In the genomic region with DNA sequence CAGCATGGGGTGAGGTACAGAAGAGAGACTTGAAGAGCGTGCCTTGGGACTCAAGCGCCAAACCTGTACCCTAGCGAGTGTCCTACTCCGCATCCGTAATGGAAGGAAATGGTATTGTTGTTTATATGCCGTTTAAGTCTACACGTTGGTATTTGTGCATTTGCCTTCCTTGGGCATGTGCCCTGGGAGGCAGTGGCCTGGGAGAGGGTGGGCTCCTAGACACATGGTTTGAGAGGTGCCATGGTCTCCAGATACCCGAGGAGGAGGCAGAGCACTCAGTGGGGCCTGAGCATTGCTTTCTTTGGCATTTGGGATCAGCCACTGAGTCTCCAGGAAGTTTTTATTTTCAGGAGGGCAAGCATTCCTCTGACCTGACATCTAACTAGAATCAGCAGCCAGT, we compare ENCODE assay signal across 1 cellular context.
TF ChIP-seq lines count a peak whose summit lies in the region.

No MANE protein-coding gene starts in this region.

TF ChIP-seq in HepG2, 621 proteins besides CTCF, POLR2A, EP300 and RAD21:
- TF ChIP-seq, protein P1, sequence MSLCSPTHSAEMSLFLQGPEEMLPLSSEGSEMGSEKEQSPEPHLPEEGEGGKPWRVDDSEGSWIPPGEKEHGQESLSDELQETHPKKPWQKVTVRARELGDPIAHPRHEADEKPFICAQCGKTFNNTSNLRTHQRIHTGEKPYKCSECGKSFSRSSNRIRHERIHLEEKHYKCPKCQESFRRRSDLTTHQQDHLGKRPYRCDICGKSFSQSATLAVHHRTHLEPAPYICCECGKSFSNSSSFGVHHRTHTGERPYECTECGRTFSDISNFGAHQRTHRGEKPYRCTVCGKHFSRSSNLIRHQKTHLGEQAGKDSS (CRISPR knock-in tag; IDR thresholded peaks at IDR 0.05; ENCODE audit: borderline replicate concordance, low read depth): no peak
- TF ChIP-seq ZNF761 (CRISPR knock-in tag; conservative IDR thresholded peaks at IDR 0.05): no peak
- TF ChIP-seq, protein P2, sequence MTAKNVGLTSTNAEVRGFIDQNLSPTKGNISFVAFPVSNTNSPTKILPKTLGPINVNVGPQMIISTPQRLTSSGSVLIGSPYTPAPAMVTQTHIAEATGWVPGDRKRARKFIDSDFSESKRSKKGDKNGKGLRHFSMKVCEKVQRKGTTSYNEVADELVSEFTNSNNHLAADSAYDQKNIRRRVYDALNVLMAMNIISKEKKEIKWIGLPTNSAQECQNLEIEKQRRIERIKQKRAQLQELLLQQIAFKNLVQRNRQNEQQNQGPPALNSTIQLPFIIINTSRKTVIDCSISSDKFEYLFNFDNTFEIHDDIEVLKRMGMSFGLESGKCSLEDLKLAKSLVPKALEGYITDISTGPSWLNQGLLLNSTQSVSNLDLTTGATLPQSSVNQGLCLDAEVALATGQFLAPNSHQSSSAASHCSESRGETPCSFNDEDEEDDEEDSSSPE (CRISPR knock-in tag; IDR thresholded peaks at IDR 0.05): no peak
- no peak for TF ChIP-seq PRPF4 (IDR thresholded peaks at IDR 0.05; ENCODE audit: low read depth, low read length, poor library complexity, severe bottlenecking)
- TF ChIP-seq, protein P3, sequence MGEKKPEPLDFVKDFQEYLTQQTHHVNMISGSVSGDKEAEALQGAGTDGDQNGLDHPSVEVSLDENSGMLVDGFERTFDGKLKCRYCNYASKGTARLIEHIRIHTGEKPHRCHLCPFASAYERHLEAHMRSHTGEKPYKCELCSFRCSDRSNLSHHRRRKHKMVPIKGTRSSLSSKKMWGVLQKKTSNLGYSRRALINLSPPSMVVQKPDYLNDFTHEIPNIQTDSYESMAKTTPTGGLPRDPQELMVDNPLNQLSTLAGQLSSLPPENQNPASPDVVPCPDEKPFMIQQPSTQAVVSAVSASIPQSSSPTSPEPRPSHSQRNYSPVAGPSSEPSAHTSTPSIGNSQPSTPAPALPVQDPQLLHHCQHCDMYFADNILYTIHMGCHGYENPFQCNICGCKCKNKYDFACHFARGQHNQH (CRISPR knock-in tag; IDR thresholded peaks at IDR 0.05): no peak
- TF ChIP-seq, protein P4, sequence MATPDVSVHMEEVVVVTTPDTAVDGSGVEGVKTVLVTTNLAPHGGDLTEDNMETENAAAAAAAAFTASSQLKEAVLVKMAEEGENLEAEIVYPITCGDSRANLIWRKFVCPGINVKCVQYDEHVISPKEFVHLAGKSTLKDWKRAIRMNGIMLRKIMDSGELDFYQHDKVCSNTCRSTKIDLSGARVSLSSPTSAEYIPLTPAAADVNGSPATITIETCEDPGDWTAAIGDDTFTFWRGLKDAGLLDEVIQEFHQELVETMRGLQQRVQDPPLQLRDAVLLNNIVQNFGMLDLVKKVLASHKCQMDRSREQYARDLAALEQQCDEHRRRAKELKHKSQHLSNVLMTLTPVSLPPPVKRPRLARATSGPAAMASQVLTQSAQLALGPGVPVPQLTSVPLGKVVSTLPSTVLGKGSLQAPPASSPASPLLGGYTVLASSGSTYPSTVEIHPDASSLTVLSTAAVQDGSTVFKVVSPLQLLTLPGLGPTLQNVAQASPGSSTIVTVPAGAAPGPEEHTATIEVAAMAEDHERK (CRISPR knock-in tag; IDR thresholded peaks at IDR 0.05; ENCODE audit: low read depth): no peak
- TF ChIP-seq, protein P5, sequence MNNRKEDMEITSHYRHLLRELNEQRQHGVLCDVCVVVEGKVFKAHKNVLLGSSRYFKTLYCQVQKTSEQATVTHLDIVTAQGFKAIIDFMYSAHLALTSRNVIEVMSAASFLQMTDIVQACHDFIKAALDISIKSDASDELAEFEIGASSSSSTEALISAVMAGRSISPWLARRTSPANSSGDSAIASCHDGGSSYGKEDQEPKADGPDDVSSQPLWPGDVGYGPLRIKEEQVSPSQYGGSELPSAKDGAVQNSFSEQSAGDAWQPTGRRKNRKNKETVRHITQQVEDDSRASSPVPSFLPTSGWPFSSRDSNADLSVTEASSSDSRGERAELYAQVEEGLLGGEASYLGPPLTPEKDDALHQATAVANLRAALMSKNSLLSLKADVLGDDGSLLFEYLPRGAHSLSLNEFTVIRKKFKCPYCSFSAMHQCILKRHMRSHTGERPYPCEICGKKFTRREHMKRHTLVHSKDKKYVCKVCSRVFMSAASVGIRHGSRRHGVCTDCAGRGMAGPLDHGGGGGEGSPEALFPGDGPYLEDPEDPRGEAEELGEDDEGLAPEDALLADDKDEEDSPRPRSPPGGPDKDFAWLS (CRISPR knock-in tag; IDR thresholded peaks at IDR 0.05; ENCODE audit: borderline replicate concordance): no peak
- TF ChIP-seq MED8 (CRISPR knock-in tag; IDR thresholded peaks at IDR 0.05; ENCODE audit: insufficient replicate concordance): no peak
- no peak for TF ChIP-seq ZNF296 (CRISPR knock-in tag; conservative IDR thresholded peaks at IDR 0.05)
- no peak for TF ChIP-seq ZNF737 (CRISPR knock-in tag; IDR thresholded peaks at IDR 0.05; ENCODE audit: borderline replicate concordance)
- no peak for TF ChIP-seq ZNF10 (CRISPR knock-in tag; IDR thresholded peaks at IDR 0.05; ENCODE audit: borderline replicate concordance, low read depth)
- TF ChIP-seq IKZF1 (IDR thresholded peaks at IDR 0.05): no peak
- no peak for TF ChIP-seq ZFP1 (CRISPR knock-in tag; IDR thresholded peaks at IDR 0.05)
- TF ChIP-seq HDAC1 (CRISPR knock-in tag; IDR thresholded peaks at IDR 0.05): no peak
- TF ChIP-seq GTF3A (CRISPR knock-in tag; conservative IDR thresholded peaks at IDR 0.05): no peak
- TF ChIP-seq MAFG (CRISPR knock-in tag; IDR thresholded peaks at IDR 0.05): no peak
- no peak for TF ChIP-seq ZNF430 (CRISPR knock-in tag; IDR thresholded peaks at IDR 0.05)
- TF ChIP-seq, protein P6, sequence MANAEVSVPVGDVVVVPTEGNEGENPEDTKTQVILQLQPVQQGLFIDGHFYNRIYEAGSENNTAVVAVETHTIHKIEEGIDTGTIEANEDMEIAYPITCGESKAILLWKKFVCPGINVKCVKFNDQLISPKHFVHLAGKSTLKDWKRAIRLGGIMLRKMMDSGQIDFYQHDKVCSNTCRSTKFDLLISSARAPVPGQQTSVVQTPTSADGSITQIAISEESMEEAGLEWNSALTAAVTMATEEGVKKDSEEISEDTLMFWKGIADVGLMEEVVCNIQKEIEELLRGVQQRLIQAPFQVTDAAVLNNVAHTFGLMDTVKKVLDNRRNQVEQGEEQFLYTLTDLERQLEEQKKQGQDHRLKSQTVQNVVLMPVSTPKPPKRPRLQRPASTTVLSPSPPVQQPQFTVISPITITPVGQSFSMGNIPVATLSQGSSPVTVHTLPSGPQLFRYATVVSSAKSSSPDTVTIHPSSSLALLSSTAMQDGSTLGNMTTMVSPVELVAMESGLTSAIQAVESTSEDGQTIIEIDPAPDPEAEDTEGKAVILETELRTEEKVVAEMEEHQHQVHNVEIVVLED (CRISPR knock-in tag; IDR thresholded peaks at IDR 0.05; ENCODE audit: borderline replicate concordance): no peak
- TF ChIP-seq ZNF724P (CRISPR knock-in tag; IDR thresholded peaks at IDR 0.05; ENCODE audit: borderline replicate concordance): no peak
